Comparison of ENCODE assay signal across 34 cellular contexts in genomic region chr10:70101668-70102067, GRCh38. TPM values are rescaled to one million over a fixed set of nuclear protein-coding genes. Genes with fewer than 3 reads are reported as not detected.
"Had no signal": no experiment of that assay in that cellular context is flagged by ENCODE, and none has a peak within 500 bp of the region (broad histone marks: within the 10 kb centered on the region; RNA-seq: fewer than 3 reads in every experiment).

No MANE protein-coding gene starts in this region.

- ATAC-seq: activated CD8-positive, alpha-beta memory T cell treated with anti-CD3 and anti-CD28 coated beads, Interleukin-2, amount 10 ng/mL, durations not matched to agents 7 days and 5 days; activated CD8-positive, alpha-beta T cell treated with anti-CD3 and anti-CD28 coated beads, Interleukin-2, amount 10 ng/mL, durations not matched to agents 7 days and 5 days; activated naive CD4-positive, alpha-beta T cell treated with anti-CD3 and anti-CD28 coated beads, Interleukin-2, amount 50 U/mL, for 72 hours; body of pancreas had no signal

- H3K27me3 Mint-ChIP-seq: activated B cell treated with CpG ODN at 0.5 μM for 24 hours; activated CD4-positive, alpha-beta memory T cell treated with anti-CD3 and anti-CD28 coated beads, Interleukin-2, amount 10 ng/mL, durations not matched to agents 7 days and 5 days; activated CD4-positive, alpha-beta T cell treated with anti-CD3 and anti-CD28 coated beads, Interleukin-2, amount 10 ng/mL, durations not matched to agents 7 days and 5 days; activated CD8-positive, alpha-beta memory T cell treated with anti-CD3 and anti-CD28 coated beads, Interleukin-2, amount 10 ng/mL, durations not matched to agents 7 days and 5 days; activated naive CD8-positive, alpha-beta T cell treated with anti-CD3 and anti-CD28 coated beads for 36 hours; activated T-cell treated with anti-CD3 and anti-CD28 coated beads, Interleukin-2, amount 50 U/mL, for 24 hours had no signal

- H3K4me1 ChIP-seq: adrenal gland, body of pancreas, breast epithelium had no signal

- H3K27ac ChIP-seq: adrenal gland, body of pancreas, brain microvascular endothelial cell, breast epithelium, VCaP had no signal

- DNase-seq: activated B cell treated with CpG ODN at 0.5 μM for 24 hours; activated CD4-positive, alpha-beta memory T cell treated with anti-CD3 and anti-CD28 coated beads, Interleukin-2, amount 10 ng/mL, durations not matched to agents 7 days and 5 days; activated CD4-positive, alpha-beta T cell treated with anti-CD3 and anti-CD28 coated beads for 4 hours; activated CD4-positive, alpha-beta T cell treated with anti-CD3 and anti-CD28 coated beads, Interleukin-2, amount 10 ng/mL, durations not matched to agents 7 days and 5 days; activated CD4-positive, alpha-beta T cell treated with anti-CD3 and anti-CD28 coated beads, Interleukin-2, amount 50 U/mL, for 48 hours; activated CD4-positive, CD25-positive, alpha-beta regulatory T cell treated with anti-CD3 and anti-CD28 coated beads, Interleukin-2, amount 50 U/mL, for 72 hours; activated CD8-positive, alpha-beta memory T cell treated with anti-CD3 and anti-CD28 coated beads for 24 hours; activated CD8-positive, alpha-beta memory T cell treated with anti-CD3 and anti-CD28 coated beads, Interleukin-2, amount 10 ng/mL, durations not matched to agents 7 days and 5 days; activated CD8-positive, alpha-beta memory T cell treated with anti-CD3 and anti-CD28 coated beads, Interleukin-2, amount 50 U/mL, for 48 hours; activated CD8-positive, alpha-beta T cell treated with anti-CD3 and anti-CD28 coated beads, Interleukin-2, amount 10 ng/mL, durations not matched to agents 7 days and 5 days; activated effector memory CD4-positive, alpha-beta T cell treated with anti-CD3 and anti-CD28 coated beads, Interleukin-2, amount 50 U/mL, for 16 hours; activated gamma-delta T cell treated with Interleukin-2 at 50 U/mL for 16 hours; activated naive CD4-positive, alpha-beta T cell; activated naive CD4-positive, alpha-beta T cell treated with anti-CD3 and anti-CD28 coated beads for 36 hours; activated naive CD4-positive, alpha-beta T cell treated with anti-CD3 and anti-CD28 coated beads, Interleukin-2, amount 50 U/mL, for 16 hours; activated naive CD8-positive, alpha-beta T cell treated with anti-CD3 and anti-CD28 coated beads for 36 hours; activated T-cell treated with anti-CD3 and anti-CD28 coated beads, Interleukin-2, amount 50 U/mL, for 24 hours; activated T-cell treated with anti-CD3 and anti-CD28 coated beads, Interleukin-2, amount 50 U/mL, for 48 hours; adrenal gland; amniotic stem cell; aorta; body of pancreas; brain microvascular endothelial cell; central memory CD4-positive, alpha-beta T cell; T-helper 1 cell; T-helper 2 cell; T-helper 9 cell had no signal

- H3K9me3 ChIP-seq: adrenal gland, body of pancreas, breast epithelium had no signal

- H3K9me3 Mint-ChIP-seq: activated CD4-positive, alpha-beta memory T cell treated with anti-CD3 and anti-CD28 coated beads, Interleukin-2, amount 10 ng/mL, durations not matched to agents 7 days and 5 days; activated CD4-positive, alpha-beta T cell treated with anti-CD3 and anti-CD28 coated beads, Interleukin-2, amount 10 ng/mL, durations not matched to agents 7 days and 5 days; activated naive CD4-positive, alpha-beta T cell treated with anti-CD3 and anti-CD28 coated beads for 36 hours; activated naive CD4-positive, alpha-beta T cell treated with anti-CD3 and anti-CD28 coated beads, Interleukin-2, amount 50 U/mL, for 72 hours; activated naive CD8-positive, alpha-beta T cell treated with anti-CD3 and anti-CD28 coated beads for 36 hours; activated T-cell treated with anti-CD3 and anti-CD28 coated beads, Interleukin-2, amount 50 U/mL, for 24 hours; T-helper 1 cell treated with Interleukin-12 subunit alpha and Interleukin-12 subunit beta and Interleukin-4 antibody, amounts not matched to agents 30 μg/mL and 1 μg/mL, for 36 hours; T-helper 2 cell treated with Interferon-gamma antibody and Interleukin-4, amounts not matched to agents 5 μg/mL and 100 μg/mL, for 36 hours had no signal

- H3K4me3 ChIP-seq: adrenal gland, body of pancreas, breast epithelium had no signal

- H3K27me3 ChIP-seq: adrenal gland, body of pancreas, brain microvascular endothelial cell, breast epithelium had no signal

- H3K4me3 Mint-ChIP-seq: activated B cell treated with CpG ODN at 0.5 μM for 24 hours; activated CD4-positive, alpha-beta memory T cell treated with anti-CD3 and anti-CD28 coated beads, Interleukin-2, amount 10 ng/mL, durations not matched to agents 7 days and 5 days; activated CD4-positive, alpha-beta T cell treated with anti-CD3 and anti-CD28 coated beads, Interleukin-2, amount 10 ng/mL, durations not matched to agents 7 days and 5 days; activated CD8-positive, alpha-beta memory T cell treated with anti-CD3 and anti-CD28 coated beads, Interleukin-2, amount 10 ng/mL, durations not matched to agents 7 days and 5 days; activated CD8-positive, alpha-beta T cell treated with anti-CD3 and anti-CD28 coated beads, Interleukin-2, amount 10 ng/mL, durations not matched to agents 7 days and 5 days; activated naive CD4-positive, alpha-beta T cell treated with anti-CD3 and anti-CD28 coated beads for 36 hours; activated naive CD8-positive, alpha-beta T cell treated with anti-CD3 and anti-CD28 coated beads for 36 hours; activated T-cell treated with anti-CD3 and anti-CD28 coated beads, Interleukin-2, amount 50 U/mL, for 24 hours; T-helper 1 cell treated with Interleukin-12 subunit alpha and Interleukin-12 subunit beta and Interleukin-4 antibody, amounts not matched to agents 30 μg/mL and 1 μg/mL, for 36 hours; T-helper 2 cell treated with Interferon-gamma antibody and Interleukin-4, amounts not matched to agents 5 μg/mL and 100 μg/mL, for 36 hours had no signal

- FAIRE-seq: astrocyte, TTC549 had no signal

- H3K36me3 ChIP-seq: adrenal gland, breast epithelium had no signal

- H3K4me1 Mint-ChIP-seq: activated B cell treated with CpG ODN at 0.5 μM for 24 hours had no signal

- H3K27ac Mint-ChIP-seq: activated B cell treated with CpG ODN at 0.5 μM for 24 hours; activated CD4-positive, alpha-beta memory T cell treated with anti-CD3 and anti-CD28 coated beads, Interleukin-2, amount 10 ng/mL, durations not matched to agents 7 days and 5 days; activated CD4-positive, alpha-beta T cell treated with anti-CD3 and anti-CD28 coated beads, Interleukin-2, amount 10 ng/mL, durations not matched to agents 7 days and 5 days; activated CD8-positive, alpha-beta memory T cell treated with anti-CD3 and anti-CD28 coated beads, Interleukin-2, amount 10 ng/mL, durations not matched to agents 7 days and 5 days; activated CD8-positive, alpha-beta T cell treated with anti-CD3 and anti-CD28 coated beads, Interleukin-2, amount 10 ng/mL, durations not matched to agents 7 days and 5 days; activated naive CD4-positive, alpha-beta T cell treated with anti-CD3 and anti-CD28 coated beads for 36 hours; activated naive CD8-positive, alpha-beta T cell treated with anti-CD3 and anti-CD28 coated beads for 36 hours; activated T-cell treated with anti-CD3 and anti-CD28 coated beads, Interleukin-2, amount 50 U/mL, for 24 hours; T-helper 1 cell treated with Interleukin-12 subunit alpha and Interleukin-12 subunit beta and Interleukin-4 antibody, amounts not matched to agents 30 μg/mL and 1 μg/mL, for 36 hours; T-helper 2 cell treated with Interferon-gamma antibody and Interleukin-4, amounts not matched to agents 5 μg/mL and 100 μg/mL, for 36 hours had no signal

RNA-seq across cellular contexts. Expression of gene MACROH2A2, which starts 49.0 kb away (rescaled TPM):
- total RNA-seq: activated B cell treated with CpG ODN at 0.5 μM for 24 hours had no signal
